In the genomic region with DNA sequence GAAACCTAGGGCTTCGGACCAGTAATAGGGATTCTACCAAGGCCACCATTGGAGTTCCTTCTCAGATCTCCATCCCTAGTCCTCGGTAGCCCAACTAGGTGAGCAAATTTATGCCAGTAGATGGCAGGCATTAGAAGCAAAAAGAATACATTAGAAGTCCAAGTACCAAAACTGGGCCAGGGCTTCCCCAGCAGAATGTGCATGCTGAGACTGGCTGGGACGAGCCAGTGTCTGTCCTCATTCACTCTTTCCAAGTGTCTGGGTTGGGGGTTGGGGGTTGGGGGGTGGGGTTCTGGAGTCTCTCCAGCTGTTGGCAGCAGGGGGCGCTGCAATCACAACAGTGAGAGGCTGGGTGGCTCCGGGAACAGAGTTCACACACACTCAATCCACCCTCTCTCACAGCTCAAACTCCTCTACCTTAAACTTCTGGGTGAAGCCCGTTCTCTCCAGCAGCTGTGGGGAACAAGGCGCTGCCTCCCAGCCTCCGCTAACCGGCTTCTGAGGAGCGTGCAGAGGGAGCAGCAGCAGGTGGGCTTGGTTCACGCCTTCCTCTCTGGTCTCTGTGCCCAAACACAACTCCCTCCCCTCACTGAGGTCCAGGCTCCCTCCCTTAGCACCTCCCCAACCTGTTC, we compare ENCODE assay signal across 10 cellular contexts. TPM values are rescaled to one million over a fixed set of nuclear protein-coding genes. Genes with fewer than 3 reads are reported as not detected.
DNase-seq lines count a peak whose midpoint lies in the region; ATAC-seq and TF ChIP-seq lines count a peak whose summit lies in the region.
"Had no signal": no experiment of that assay in that cellular context is flagged by ENCODE, and none has a peak within 500 bp of the region (broad histone marks: within the 10 kb centered on the region; RNA-seq: fewer than 3 reads in every experiment).

No MANE protein-coding gene starts in this region.

- H3K4me1 Mint-ChIP-seq in neural crest cell = peaks cover 15% of the 10 kb centered on the region

- TF ChIP-seq CTCF in epithelial cell of esophagus (IDR thresholded peaks at IDR 0.05; ENCODE audit: insufficient read depth, low read depth, low read length, missing control alignments) (peak; percentile 54), neural crest cell (conservative IDR thresholded peaks at IDR 0.05) (peak; percentile 67)

- H3K4me3 ChIP-seq in epithelial cell of esophagus (ENCODE audit: low read length) = no peak overlapping the region
- H3K4me3 ChIP-seq: BLaER1, breast epithelium had no signal

- no peak overlapping the region for H3K27ac Mint-ChIP-seq in neural crest cell (ENCODE audit: unreplicated experiment)

- H3K27me3 Mint-ChIP-seq in neural crest cell (ENCODE audit: low read depth) = peaks cover 11% of the 10 kb centered on the region

- DNase-seq in NCI-H1417 (lab: John Stamatoyannopoulos, UW) (peak; percentile 12 to 60 (median 29)), NCI-H1417 treated with DMSO at 0.1 percent for 48 hours (lab: John Stamatoyannopoulos, UW) (no peak), NCI-H1105 (lab: John Stamatoyannopoulos, UW) (peak; percentile 40), epithelial cell of esophagus (ENCODE audit: low read depth) (peak; percentile 88), neural crest cell (ENCODE audit: low read depth, low spot score) (peak; percentile 58)
- DNase-seq in activated CD4-positive, alpha-beta T cell treated with anti-CD3 and anti-CD28 coated beads, Interleukin-2, amount 50 U/mL, for 48 hours = peak; percentile 71 to 77

- no peaks in the 10 kb centered on the region for H3K36me3 Mint-ChIP-seq in neural crest cell (ENCODE audit: low read depth)

- ATAC-seq in GM21717 (IDR thresholded peaks at IDR 0.05; ENCODE audit: unreplicated experiment) (no peak), HG03039 (IDR thresholded peaks at IDR 0.05; ENCODE audit: unreplicated experiment) (no peak)

- no peak overlapping the region for H3K4me3 Mint-ChIP-seq in neural crest cell

- H3K9me3 Mint-ChIP-seq in neural crest cell = no peaks in the 10 kb centered on the region

RNA-seq across cellular contexts. Expression of a gene that starts 57.5 kb away (rescaled TPM):
- total RNA-seq in neural crest cell = not detected in 2 replicates
- total RNA-seq: breast epithelium had no signal

RNA-seq across cellular contexts. Expression of a gene that starts 59.9 kb away (rescaled TPM):
- not detected in 2 replicates for total RNA-seq in neural crest cell
- total RNA-seq: breast epithelium had no signal
